ENCODE assay signal across 8 cellular contexts in genomic region chr19:14347999-14348889, GRCh38. TPM values are rescaled to one million over a fixed set of nuclear protein-coding genes. Genes with fewer than 3 reads are reported as not detected.
DNase-seq lines count a peak whose midpoint lies in the region; ATAC-seq and TF ChIP-seq lines count a peak whose summit lies in the region.

No MANE protein-coding gene starts in this region.

- peak; percentile 89 to 91 for ATAC-seq in lower lobe of right lung
- ATAC-seq in GM21737 (IDR thresholded peaks at IDR 0.05; ENCODE audit: unreplicated experiment), result no peak

- peak overlapping the region; percentile 41 for H3K4me3 ChIP-seq in LNCaP clone FGC (ENCODE audit: low read depth, low read length)
- peak overlapping the region; percentile 27 for H3K4me3 ChIP-seq in choroid plexus epithelial cell (ENCODE audit: low read depth, low read length)
- peak overlapping the region; percentile 36 for H3K4me3 ChIP-seq in lower lobe of right lung

- no peaks in the 10 kb centered on the region for H3K36me3 ChIP-seq in lower lobe of right lung

- no peaks in the 10 kb centered on the region for H3K27me3 ChIP-seq in lower lobe of right lung (ENCODE audit: low read depth)

- H3K9me3 ChIP-seq in lower lobe of right lung, result no peaks in the 10 kb centered on the region

- TF ChIP-seq CTCF in LNCaP clone FGC (IDR thresholded peaks at IDR 0.05; ENCODE audit: control insufficient read depth, extremely low read depth, insufficient read depth), result peak; percentile 85
- TF ChIP-seq CTCF in choroid plexus epithelial cell (conservative IDR thresholded peaks at IDR 0.05; ENCODE audit: low read depth, low read length), result peak; percentile 98
- TF ChIP-seq CTCF in lower lobe of right lung (IDR thresholded peaks at IDR 0.05), result peak; percentile 97

- DNase-seq in GM03348 (ENCODE audit: low spot score) (peak; percentile 92), LNCaP clone FGC (ENCODE audit: low read depth) (no peak), choroid plexus epithelial cell (ENCODE audit: low read depth) (peak; percentile 53), lower lobe of right lung (peak; percentile 82), DMS114 treated with DMSO at 0.1 percent for 48 hours (lab: John Stamatoyannopoulos, UW; ENCODE audit: unreplicated experiment) (no peak)
- peak; percentile 81 for DNase-seq in activated CD4-positive, CD25-positive, alpha-beta regulatory T cell treated with anti-CD3 and anti-CD28 coated beads, Interleukin-2, amount 50 U/mL, for 72 hours
- peak; percentile 54 to 61 for DNase-seq in stimulated activated CD8-positive, alpha-beta memory T cell treated with anti-CD3 and anti-CD28 coated beads, Interleukin-2, amount 100 ng/mL, for 48 hours (ENCODE audit: low read depth in 2 of 2)

- H3K27ac ChIP-seq in lower lobe of right lung, result peak overlapping the region; percentile 31

- intact Hi-C loops in lower lobe of right lung (cut with DNase I), result no loop called here

- peaks cover 11% of the 10 kb centered on the region for H3K4me1 ChIP-seq in lower lobe of right lung

RNA-seq across cellular contexts. Expression of gene ADGRE5, which starts 33.0 kb away (rescaled TPM):
- total RNA-seq in lower lobe of right lung, result 239 TPM

Comparison
In these comparisons a context has a peak if more than half of its experiments do, and no peak if none do; other contexts are left out.
1. DNase-seq: peak in GM03348 (single experiment), activated CD4-positive, CD25-positive, alpha-beta regulatory T cell treated with anti-CD3 and anti-CD28 coated beads, Interleukin-2, amount 50 U/mL, for 72 hours (single experiment), choroid plexus epithelial cell (single experiment), lower lobe of right lung (single experiment) and stimulated activated CD8-positive, alpha-beta memory T cell treated with anti-CD3 and anti-CD28 coated beads, Interleukin-2, amount 100 ng/mL, for 48 hours (2 of 2); none in LNCaP clone FGC (single experiment) and DMS114 treated with DMSO at 0.1 percent for 48 hours (single experiment).
2. Peak in every context shown above with its lines, with median percentiles within 50 percentile points of each other: H3K4me3 ChIP-seq and CTCF ChIP-seq.